Comparison of ENCODE assay signal across 9 cellular contexts in the genomic region with DNA sequence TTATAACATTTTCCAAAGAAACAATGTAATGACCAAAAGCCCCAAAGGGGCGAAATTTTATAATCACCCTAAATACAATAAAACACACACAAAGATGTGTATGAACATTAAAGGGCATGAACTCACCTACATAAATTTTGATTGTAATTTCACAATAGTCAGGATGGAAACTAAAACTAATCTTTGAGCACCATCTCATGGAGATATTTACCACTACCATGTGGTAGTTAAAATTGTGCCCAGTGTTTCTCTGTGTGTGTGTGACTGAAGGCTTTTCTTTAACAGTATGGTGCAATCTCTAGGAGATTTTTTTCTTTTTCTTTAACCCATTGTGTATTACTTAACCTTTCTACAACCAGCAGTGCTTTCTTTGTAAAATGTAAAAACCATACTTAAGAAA. TPM values are rescaled to one million over a fixed set of nuclear protein-coding genes. Genes with fewer than 3 reads are reported as not detected.
DNase-seq lines count a peak whose midpoint lies in the region; ATAC-seq and TF ChIP-seq lines count a peak whose summit lies in the region.
"Had no signal": no experiment of that assay in that cellular context is flagged by ENCODE, and none has a peak within 500 bp of the region (broad histone marks: within the 10 kb centered on the region; RNA-seq: fewer than 3 reads in every experiment).

No MANE protein-coding gene starts in this region.

- no peak overlapping the region for H3K4me3 ChIP-seq in fibroblast of mammary gland (ENCODE audit: control insufficient read depth, low read depth, low read length)

- H3K36me3 Mint-ChIP-seq in endothelial cell (ENCODE audit: low read depth, unreplicated experiment) = no peaks in the 10 kb centered on the region
- H3K36me3 Mint-ChIP-seq: activated naive CD8-positive, alpha-beta T cell treated with anti-CD3 and anti-CD28 coated beads, Interleukin-2, amount 10 ng/mL, durations not matched to agents 7 days and 5 days had no signal

- H3K4me3 Mint-ChIP-seq in endothelial cell (ENCODE audit: unreplicated experiment) = no peak overlapping the region
- H3K4me3 Mint-ChIP-seq: activated naive CD8-positive, alpha-beta T cell treated with anti-CD3 and anti-CD28 coated beads, Interleukin-2, amount 10 ng/mL, durations not matched to agents 7 days and 5 days had no signal

- TF ChIP-seq CTCF in fibroblast of mammary gland (conservative IDR thresholded peaks at IDR 0.05; ENCODE audit: control insufficient read depth, insufficient read depth, low read depth, low read length) (peak; percentile 58), endothelial cell (IDR thresholded peaks at IDR 0.05; ENCODE audit: unreplicated experiment) (no peak)

- peak; percentile 60 for DNase-seq in A172 (ENCODE audit: low spot score)
- DNase-seq in H4 (ENCODE audit: low spot score) = peak; percentile 47
- DNase-seq in OCI-M1 (lab: John Stamatoyannopoulos, UW) = peak; percentile 80
- peak; percentile 67 for DNase-seq in fibroblast of mammary gland (ENCODE audit: low read depth)
- no peak for DNase-seq in sciatic nerve (ENCODE audit: low spot score)
- DNase-seq in endothelial cell (ENCODE audit: low spot score) = no peak
- DNase-seq in activated effector memory CD4-positive, alpha-beta T cell treated with Interleukin-2 at 50 U/mL for 16 hours = no peak
- DNase-seq: activated naive CD8-positive, alpha-beta T cell treated with anti-CD3 and anti-CD28 coated beads, Interleukin-2, amount 10 ng/mL, durations not matched to agents 7 days and 5 days had no signal

- no peak overlapping the region for H3K27ac Mint-ChIP-seq in endothelial cell (ENCODE audit: unreplicated experiment)
- H3K27ac Mint-ChIP-seq: activated naive CD8-positive, alpha-beta T cell treated with anti-CD3 and anti-CD28 coated beads, Interleukin-2, amount 10 ng/mL, durations not matched to agents 7 days and 5 days had no signal

- no peaks in the 10 kb centered on the region for H3K9me3 Mint-ChIP-seq in endothelial cell (ENCODE audit: unreplicated experiment)
- H3K9me3 Mint-ChIP-seq: activated naive CD8-positive, alpha-beta T cell treated with anti-CD3 and anti-CD28 coated beads, Interleukin-2, amount 10 ng/mL, durations not matched to agents 7 days and 5 days had no signal

- H3K27me3 Mint-ChIP-seq in endothelial cell (ENCODE audit: unreplicated experiment) = no peaks in the 10 kb centered on the region

- H3K4me1 Mint-ChIP-seq in endothelial cell (ENCODE audit: unreplicated experiment) = no peaks in the 10 kb centered on the region
- H3K4me1 Mint-ChIP-seq: activated naive CD8-positive, alpha-beta T cell treated with anti-CD3 and anti-CD28 coated beads, Interleukin-2, amount 10 ng/mL, durations not matched to agents 7 days and 5 days had no signal

- intact Hi-C loops in sciatic nerve (cut with DNase I) = loop anchor here (5.0 kb wide), 1 partner anchor 104 kb away; no protein-coding TSS in a partner anchor

- ATAC-seq in sciatic nerve (peak; percentile 95), GM21786 (IDR thresholded peaks at IDR 0.05; ENCODE audit: unreplicated experiment) (no peak)

RNA-seq across cellular contexts. Expression of a gene that starts 19.7 kb away (rescaled TPM):
- 0.14 and 0.91 TPM in 2 replicates for total RNA-seq in A172 (2014; rRNA removed; shearing (Covaris generic))
- total RNA-seq in H4 (2014; rRNA removed; shearing (Covaris generic)) = 13.7 and 16.4 TPM in 2 replicates
- total RNA-seq in sciatic nerve = not detected
- total RNA-seq in endothelial cell (ENCODE audit: unreplicated experiment) = not detected
- total RNA-seq: activated naive CD8-positive, alpha-beta T cell treated with anti-CD3 and anti-CD28 coated beads, Interleukin-2, amount 10 ng/mL, durations not matched to agents 7 days and 5 days had no signal

RNA-seq across cellular contexts. Expression of a gene that starts 53.0 kb away (rescaled TPM):
- 51.6 and 69.9 TPM in 2 replicates for total RNA-seq in A172 (2014; rRNA removed; shearing (Covaris generic))
- 30.8 and 46.6 TPM in 2 replicates for total RNA-seq in H4 (2014; rRNA removed; shearing (Covaris generic))
- 18.9 TPM for total RNA-seq in sciatic nerve
- 26.1 TPM for total RNA-seq in endothelial cell (ENCODE audit: unreplicated experiment)

Comparison
In these comparisons a context has a peak if more than half of its experiments do, and no peak if none do; other contexts are left out.
1. DNase-seq: peak in A172 (single experiment), H4 (single experiment), OCI-M1 (single experiment) and fibroblast of mammary gland (single experiment); none in sciatic nerve (single experiment), endothelial cell (single experiment) and activated effector memory CD4-positive, alpha-beta T cell treated with Interleukin-2 at 50 U/mL for 16 hours (single experiment).